Comparison of ENCODE assay signal across 1 cellular context in genomic region chr16:15592324-15592723, GRCh38.
TF ChIP-seq lines count a peak whose summit lies in the region.

No MANE protein-coding gene starts in this region.

TF ChIP-seq in K562, 482 proteins besides CTCF, POLR2A, EP300 and RAD21:
- peak; percentile 42; the same call in 1 of the 2 replicates for TF ChIP-seq SMAD4 (CRISPR knock-in tag; conservative IDR thresholded peaks at IDR 0.05)
- no peak for TF ChIP-seq NR4A1 (CRISPR knock-in tag; IDR thresholded peaks at IDR 0.05)
- 0 out of 2 replicates have a peak, but pooled peaks have one; percentile 30 for TF ChIP-seq NR4A1 (tag; IDR thresholded peaks at IDR 0.05)
- TF ChIP-seq BCLAF1 (IDR thresholded peaks at IDR 0.05; ENCODE audit: borderline replicate concordance in 1 of 2, control insufficient read depth in 1 of 2, low read depth in 2 of 2, low read length in 1 of 2) = no peak
- no peak for TF ChIP-seq BCL6 (CRISPR knock-in tag; IDR thresholded peaks at IDR 0.05)
- 0 out of 2 replicates have a peak, but pooled peaks have one; percentile 50 for TF ChIP-seq DMBX1 (CRISPR knock-in tag; IDR thresholded peaks at IDR 0.05; ENCODE audit: borderline replicate concordance)
- TF ChIP-seq HNRNPH1 (optimal IDR thresholded peaks at IDR 0.05; ENCODE audit: low read depth, low read length) = no peak
- no peak for TF ChIP-seq CBX1 (IDR thresholded peaks at IDR 0.05; ENCODE audit: low read depth)
- no peak for TF ChIP-seq RFX1 (IDR thresholded peaks at IDR 0.05)
- TF ChIP-seq XRCC5 (IDR thresholded peaks at IDR 0.05; ENCODE audit: low read depth, low read length) = no peak
- no peak for TF ChIP-seq NCOA2 (IDR thresholded peaks at IDR 0.05; ENCODE audit: partially characterized antibody in 2 of 2)
- TF ChIP-seq, protein P1, sequence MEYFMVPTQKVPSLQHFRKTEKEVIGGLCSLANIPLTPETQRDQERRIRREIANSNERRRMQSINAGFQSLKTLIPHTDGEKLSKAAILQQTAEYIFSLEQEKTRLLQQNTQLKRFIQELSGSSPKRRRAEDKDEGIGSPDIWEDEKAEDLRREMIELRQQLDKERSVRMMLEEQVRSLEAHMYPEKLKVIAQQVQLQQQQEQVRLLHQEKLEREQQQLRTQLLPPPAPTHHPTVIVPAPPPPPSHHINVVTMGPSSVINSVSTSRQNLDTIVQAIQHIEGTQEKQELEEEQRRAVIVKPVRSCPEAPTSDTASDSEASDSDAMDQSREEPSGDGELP (CRISPR knock-in tag; IDR thresholded peaks at IDR 0.05; ENCODE audit: borderline replicate concordance) = no peak
- TF ChIP-seq, protein P2, sequence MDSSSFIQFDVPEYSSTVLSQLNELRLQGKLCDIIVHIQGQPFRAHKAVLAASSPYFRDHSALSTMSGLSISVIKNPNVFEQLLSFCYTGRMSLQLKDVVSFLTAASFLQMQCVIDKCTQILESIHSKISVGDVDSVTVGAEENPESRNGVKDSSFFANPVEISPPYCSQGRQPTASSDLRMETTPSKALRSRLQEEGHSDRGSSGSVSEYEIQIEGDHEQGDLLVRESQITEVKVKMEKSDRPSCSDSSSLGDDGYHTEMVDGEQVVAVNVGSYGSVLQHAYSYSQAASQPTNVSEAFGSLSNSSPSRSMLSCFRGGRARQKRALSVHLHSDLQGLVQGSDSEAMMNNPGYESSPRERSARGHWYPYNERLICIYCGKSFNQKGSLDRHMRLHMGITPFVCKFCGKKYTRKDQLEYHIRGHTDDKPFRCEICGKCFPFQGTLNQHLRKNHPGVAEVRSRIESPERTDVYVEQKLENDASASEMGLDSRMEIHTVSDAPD (CRISPR knock-in tag; IDR thresholded peaks at IDR 0.05) = no peak
- TF ChIP-seq NFRKB (IDR thresholded peaks at IDR 0.05; ENCODE audit: low read depth) = peak; percentile 28; the same call in 1 of the 2 replicates
- TF ChIP-seq ZNF592 (IDR thresholded peaks at IDR 0.05) = peak; percentile 49; the same call in 1 of the 2 replicates
- no peak for TF ChIP-seq ZKSCAN1 (IDR thresholded peaks at IDR 0.05; ENCODE audit: low read depth, low read length)
- no peak for TF ChIP-seq ZNF79 (CRISPR knock-in tag; IDR thresholded peaks at IDR 0.05; ENCODE audit: low read depth)
- TF ChIP-seq CTBP1 (IDR thresholded peaks at IDR 0.05; ENCODE audit: borderline replicate concordance) = no peak
- TF ChIP-seq HDAC8 (tag; IDR thresholded peaks at IDR 0.05) = peak; percentile 52; the same call in 1 of the 2 replicates
- no peak for TF ChIP-seq FIP1L1 (IDR thresholded peaks at IDR 0.05; ENCODE audit: low read depth, low read length, poor library complexity, severe bottlenecking)
- TF ChIP-seq ZBTB9 (CRISPR knock-in tag; IDR thresholded peaks at IDR 0.05) = no peak
- TF ChIP-seq RBM34 (IDR thresholded peaks at IDR 0.05; ENCODE audit: borderline replicate concordance, insufficient read depth, low read length) = no peak
- no peak for TF ChIP-seq ZNF217 (CRISPR knock-in tag; IDR thresholded peaks at IDR 0.05)
- 0 out of 2 replicates have a peak, but pooled peaks have one; percentile 24 for TF ChIP-seq ZNF584 (CRISPR knock-in tag; IDR thresholded peaks at IDR 0.05; ENCODE audit: low read depth)
- no peak for TF ChIP-seq PTTG1 (tag; IDR thresholded peaks at IDR 0.05; ENCODE audit: low read depth)
- TF ChIP-seq ATF3 (IDR thresholded peaks at IDR 0.05) = no peak
- TF ChIP-seq ATF3 (CRISPR knock-in tag; conservative IDR thresholded peaks at IDR 0.05) = no peak
- TF ChIP-seq SLC30A9 (CRISPR knock-in tag; IDR thresholded peaks at IDR 0.05) = no peak
- TF ChIP-seq POLR3A (IDR thresholded peaks at IDR 0.05; ENCODE audit: borderline replicate concordance, extremely low read depth, insufficient read depth, insufficient read length) = no peak
- no peak for TF ChIP-seq TCF7 (IDR thresholded peaks at IDR 0.05; ENCODE audit: borderline replicate concordance)
- no peak for TF ChIP-seq NR2C1 (IDR thresholded peaks at IDR 0.05)
- peak; percentile 26; the same call in 1 of the 2 replicates for TF ChIP-seq NR2C1 (tag; IDR thresholded peaks at IDR 0.05)
- peak; percentile 51; the same call in 1 of the 2 replicates for TF ChIP-seq ZNF740 (CRISPR knock-in tag; IDR thresholded peaks at IDR 0.05)
- no peak for TF ChIP-seq ZNF740 (tag; IDR thresholded peaks at IDR 0.05)
- no peak for TF ChIP-seq HLTF (IDR thresholded peaks at IDR 0.05)
- no peak for TF ChIP-seq ZNF324 (CRISPR knock-in tag; IDR thresholded peaks at IDR 0.05)
- no peak for TF ChIP-seq MCM2 (IDR thresholded peaks at IDR 0.05; ENCODE audit: low read depth)
TF ChIP-seq in K562: peak in this region for 9.
